Comparison of ENCODE assay signal across 33 cellular contexts in the genomic region with DNA sequence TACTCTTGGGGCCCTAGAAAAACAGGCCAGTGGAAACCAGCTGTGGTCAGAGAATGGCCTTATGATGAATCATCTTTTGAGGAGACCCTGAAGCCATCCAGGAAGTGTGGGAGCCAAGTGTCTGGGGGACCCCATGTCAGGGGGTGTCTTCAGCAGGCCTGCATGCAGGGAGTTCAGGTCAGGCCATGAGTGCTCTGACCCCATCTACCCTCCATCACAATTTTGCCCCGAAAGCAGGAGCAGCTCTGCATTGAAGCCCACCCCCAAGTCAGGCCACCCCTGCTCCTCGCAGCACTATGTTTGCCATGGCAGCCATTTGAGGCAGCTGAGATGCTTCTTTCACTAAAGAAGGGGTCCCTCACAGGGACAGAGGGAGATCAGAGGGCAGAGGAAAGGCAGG. TPM values are rescaled to one million over a fixed set of nuclear protein-coding genes. Genes with fewer than 3 reads are reported as not detected.
"Had no signal": no experiment of that assay in that cellular context is flagged by ENCODE, and none has a peak within 500 bp of the region (broad histone marks: within the 10 kb centered on the region; RNA-seq: fewer than 3 reads in every experiment).

No MANE protein-coding gene starts in this region.

- H3K36me3 ChIP-seq: adrenal gland, brain microvascular endothelial cell, breast epithelium had no signal

- H3K4me3 ChIP-seq: adrenal gland, body of pancreas, breast epithelium had no signal

- H3K27ac Mint-ChIP-seq: activated B cell treated with CpG ODN at 0.5 μM for 24 hours; activated CD4-positive, alpha-beta memory T cell treated with anti-CD3 and anti-CD28 coated beads for 36 hours; activated CD4-positive, alpha-beta T cell treated with anti-CD3 and anti-CD28 coated beads, Interleukin-2, amount 10 ng/mL, durations not matched to agents 24 days and 14 days; activated CD8-positive, alpha-beta T cell treated with anti-CD3 and anti-CD28 coated beads for 36 hours; activated naive CD4-positive, alpha-beta T cell treated with anti-CD3 and anti-CD28 coated beads, Interleukin-2, amount 10 ng/mL, durations not matched to agents 7 days and 5 days; activated naive CD8-positive, alpha-beta T cell treated with anti-CD3 and anti-CD28 coated beads for 36 hours; activated T-cell treated with anti-CD3 and anti-CD28 coated beads, Interleukin-2, amount 50 U/mL, for 72 hours; activated T-helper 1 cell treated with anti-CD3 and anti-CD28 coated beads, Interleukin-12 subunit alpha, Interleukin-12 subunit beta, Interleukin-2, Interleukin-4 antibody, amounts not matched to agents 30 ng/mL and 10 ng/mL and 1 ng/mL, durations not matched to agents 14 hours and 24 hours and 36 hours; activated T-helper 17 cell treated with anti-CD3 and anti-CD28 coated beads, Interleukin-2, amount 50 U/mL, for 72 hours; T-helper 1 cell treated with Interleukin-12 subunit alpha and Interleukin-12 subunit beta and Interleukin-4 antibody, amounts not matched to agents 30 μg/mL and 1 μg/mL, for 36 hours; T-helper 2 cell treated with Interferon-gamma antibody and Interleukin-4, amounts not matched to agents 5 μg/mL and 100 μg/mL, for 36 hours had no signal

- ATAC-seq: activated CD8-positive, alpha-beta T cell treated with anti-CD3 and anti-CD28 coated beads for 36 hours; activated naive CD4-positive, alpha-beta T cell treated with anti-CD3 and anti-CD28 coated beads, Interleukin-2, amount 50 U/mL, for 72 hours; activated T-cell treated with anti-CD3 and anti-CD28 coated beads, Interleukin-2, amount 50 U/mL, for 4 hours; activated T-cell treated with anti-CD3 and anti-CD28 coated beads, Interleukin-2, amount 50 U/mL, for 72 hours; activated T-helper 17 cell treated with anti-CD3 and anti-CD28 coated beads, Interleukin-2, amount 50 U/mL, for 72 hours; body of pancreas had no signal

- H3K36me3 Mint-ChIP-seq: activated naive CD4-positive, alpha-beta T cell treated with anti-CD3 and anti-CD28 coated beads, Interleukin-2, amount 10 ng/mL, durations not matched to agents 7 days and 5 days; activated naive CD8-positive, alpha-beta T cell treated with anti-CD3 and anti-CD28 coated beads for 36 hours had no signal

- H3K9me3 ChIP-seq: adrenal gland had no signal

- H3K9me3 Mint-ChIP-seq: activated CD8-positive, alpha-beta T cell treated with anti-CD3 and anti-CD28 coated beads for 36 hours; activated naive CD8-positive, alpha-beta T cell treated with anti-CD3 and anti-CD28 coated beads for 36 hours had no signal

- H3K27me3 ChIP-seq: body of pancreas, brain microvascular endothelial cell had no signal

- H3K4me1 Mint-ChIP-seq: activated B cell treated with CpG ODN at 0.5 μM for 24 hours; activated CD4-positive, alpha-beta T cell treated with anti-CD3 and anti-CD28 coated beads, Interleukin-2, amount 10 ng/mL, durations not matched to agents 24 days and 14 days; activated naive CD4-positive, alpha-beta T cell treated with anti-CD3 and anti-CD28 coated beads, Interleukin-2, amount 10 ng/mL, durations not matched to agents 7 days and 5 days; activated naive CD8-positive, alpha-beta T cell treated with anti-CD3 and anti-CD28 coated beads for 36 hours; activated T-helper 17 cell treated with anti-CD3 and anti-CD28 coated beads, Interleukin-2, amount 50 U/mL, for 72 hours had no signal

- H3K4me3 Mint-ChIP-seq: activated B cell treated with CpG ODN at 0.5 μM for 24 hours; activated CD4-positive, alpha-beta memory T cell treated with anti-CD3 and anti-CD28 coated beads for 36 hours; activated CD4-positive, alpha-beta T cell treated with anti-CD3 and anti-CD28 coated beads, Interleukin-2, amount 10 ng/mL, durations not matched to agents 24 days and 14 days; activated CD8-positive, alpha-beta T cell treated with anti-CD3 and anti-CD28 coated beads for 36 hours; activated naive CD4-positive, alpha-beta T cell treated with anti-CD3 and anti-CD28 coated beads, Interleukin-2, amount 10 ng/mL, durations not matched to agents 7 days and 5 days; activated naive CD8-positive, alpha-beta T cell treated with anti-CD3 and anti-CD28 coated beads for 36 hours; activated T-cell treated with anti-CD3 and anti-CD28 coated beads, Interleukin-2, amount 50 U/mL, for 4 hours; activated T-cell treated with anti-CD3 and anti-CD28 coated beads, Interleukin-2, amount 50 U/mL, for 72 hours; activated T-helper 1 cell treated with anti-CD3 and anti-CD28 coated beads, Interleukin-12 subunit alpha, Interleukin-12 subunit beta, Interleukin-2, Interleukin-4 antibody, amounts not matched to agents 30 ng/mL and 10 ng/mL and 1 ng/mL, durations not matched to agents 14 hours and 24 hours and 36 hours; activated T-helper 17 cell treated with anti-CD3 and anti-CD28 coated beads, Interleukin-2, amount 50 U/mL, for 72 hours; T-helper 1 cell treated with Interleukin-12 subunit alpha and Interleukin-12 subunit beta and Interleukin-4 antibody, amounts not matched to agents 30 μg/mL and 1 μg/mL, for 36 hours; T-helper 2 cell treated with Interferon-gamma antibody and Interleukin-4, amounts not matched to agents 5 μg/mL and 100 μg/mL, for 36 hours had no signal

- DNase-seq: activated B cell treated with CpG ODN at 0.5 μM for 24 hours; activated CD4-positive, alpha-beta memory T cell treated with anti-CD3 and anti-CD28 coated beads for 36 hours; activated CD4-positive, alpha-beta T cell treated with anti-CD3 and anti-CD28 coated beads for 4 hours; activated CD4-positive, alpha-beta T cell treated with anti-CD3 and anti-CD28 coated beads, Interleukin-2, amount 10 ng/mL, durations not matched to agents 24 days and 14 days; activated CD4-positive, alpha-beta T cell treated with anti-CD3 and anti-CD28 coated beads, Interleukin-2, amount 50 U/mL, for 1 hour; activated CD4-positive, alpha-beta T cell treated with anti-CD3 and anti-CD28 coated beads, Interleukin-2, amount 50 U/mL, for 4 hours; activated CD4-positive, CD25-positive, alpha-beta regulatory T cell treated with anti-CD3 and anti-CD28 coated beads, Interleukin-2, amount 50 U/mL, for 72 hours; activated CD8-positive, alpha-beta T cell treated with anti-CD3 and anti-CD28 coated beads for 36 hours; activated effector memory CD4-positive, alpha-beta T cell treated with anti-CD3 and anti-CD28 coated beads, Interleukin-2, amount 50 U/mL, for 16 hours; activated gamma-delta T cell treated with Interleukin-2 at 50 U/mL for 16 hours; activated naive CD4-positive, alpha-beta T cell; activated naive CD4-positive, alpha-beta T cell treated with anti-CD3 and anti-CD28 coated beads, Interleukin-2, amount 10 ng/mL, durations not matched to agents 7 days and 5 days; activated naive CD8-positive, alpha-beta T cell treated with anti-CD3 and anti-CD28 coated beads for 36 hours; activated T-cell treated with anti-CD3 and anti-CD28 coated beads for 4 hours; activated T-cell treated with anti-CD3 and anti-CD28 coated beads, Interleukin-2, amount 50 U/mL, for 1 hour; activated T-cell treated with anti-CD3 and anti-CD28 coated beads, Interleukin-2, amount 50 U/mL, for 4 hours; activated T-cell treated with anti-CD3 and anti-CD28 coated beads, Interleukin-2, amount 50 U/mL, for 72 hours; adrenal gland; amniotic stem cell; aorta; body of pancreas; brain microvascular endothelial cell; central memory CD4-positive, alpha-beta T cell; T-helper 1 cell; T-helper 2 cell; T-helper 9 cell had no signal

- H3K27me3 Mint-ChIP-seq: activated CD4-positive, alpha-beta T cell treated with anti-CD3 and anti-CD28 coated beads, Interleukin-2, amount 10 ng/mL, durations not matched to agents 24 days and 14 days had no signal

- H3K4me1 ChIP-seq: adrenal gland, body of pancreas, breast epithelium had no signal

- H3K27ac ChIP-seq: adrenal gland, body of pancreas, brain microvascular endothelial cell, breast epithelium, VCaP had no signal

RNA-seq across cellular contexts. Expression of a gene that starts 41.3 kb away (rescaled TPM):
- total RNA-seq: activated B cell treated with CpG ODN at 0.5 μM for 24 hours; activated CD8-positive, alpha-beta T cell treated with anti-CD3 and anti-CD28 coated beads for 36 hours; activated naive CD8-positive, alpha-beta T cell treated with anti-CD3 and anti-CD28 coated beads for 36 hours; activated T-helper 17 cell treated with anti-CD3 and anti-CD28 coated beads, Interleukin-2, amount 50 U/mL, for 72 hours had no signal
